11 cellular contexts compared by ENCODE assay signal in the genomic region with DNA sequence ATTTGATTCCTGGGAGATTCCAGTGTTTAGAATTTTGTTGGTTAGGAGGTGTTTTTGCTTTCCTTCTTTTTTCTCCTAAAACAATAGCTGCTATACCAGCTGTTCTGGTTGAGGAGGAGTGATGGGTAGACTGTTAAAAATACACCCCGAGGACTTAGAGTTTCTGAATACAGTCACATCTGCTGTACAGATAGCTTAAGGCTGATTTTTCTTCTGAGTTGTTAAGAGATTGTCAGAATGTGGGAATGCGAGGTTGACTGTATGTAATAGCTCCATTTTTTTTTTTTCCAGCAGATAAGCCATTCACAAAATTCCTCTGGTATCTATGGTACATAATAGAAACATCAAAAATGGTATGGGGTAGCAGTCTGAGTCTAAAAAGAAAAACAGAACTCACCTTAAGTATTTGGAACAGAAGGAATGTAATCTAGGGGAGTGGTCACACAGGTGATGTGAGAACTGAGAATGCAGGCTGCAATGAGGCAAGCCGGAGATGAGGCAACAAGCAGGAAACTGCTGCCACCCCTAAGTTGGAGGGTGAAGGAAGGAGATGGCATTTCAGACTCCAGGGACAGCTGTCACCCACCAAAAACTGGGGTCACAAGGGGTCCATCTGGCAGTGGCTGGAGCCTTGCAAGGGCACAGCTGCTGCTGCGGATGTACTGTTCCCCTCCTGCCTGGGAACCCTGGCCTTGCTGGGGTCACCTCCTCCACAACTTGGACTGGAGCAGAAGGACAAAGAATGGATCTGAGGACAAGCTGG. TPM values are rescaled to one million over a fixed set of nuclear protein-coding genes. Genes with fewer than 3 reads are reported as not detected.
DNase-seq lines count a peak whose midpoint lies in the region; ATAC-seq and TF ChIP-seq lines count a peak whose summit lies in the region.
"Had no signal": no experiment of that assay in that cellular context is flagged by ENCODE, and none has a peak within 500 bp of the region (broad histone marks: within the 10 kb centered on the region; RNA-seq: fewer than 3 reads in every experiment).

No MANE protein-coding gene starts in this region.

- ATAC-seq in Panc1 (no peak), HG03135 (IDR thresholded peaks at IDR 0.05; ENCODE audit: unreplicated experiment) (no peak)
- ATAC-seq in stimulated activated naive B cell treated with anti-CD40 and anti-IgM and Interleukin-4, amounts not matched to agents 10 μg/mL and 1 μg/mL and 100 μg/mL, for 72 hours (replicated peaks): no peak
- ATAC-seq: activated CD4-positive, CD25-positive, alpha-beta regulatory T cell treated with anti-CD3 and anti-CD28 coated beads, Interleukin-2, amount 50 U/mL, for 24 hours had no signal

- H3K9me3 ChIP-seq in Panc1 (ENCODE audit: control insufficient read depth, insufficient read depth, low read depth, low read length) (no peaks in the 10 kb centered on the region; the same call in 1 of the 2 replicates), ovary (no peaks in the 10 kb centered on the region)

- H3K27ac ChIP-seq in Panc1 (ENCODE audit: low read length) (peak overlapping the region; percentile 78; the same call in 1 of the 2 replicates), ovary (no peak overlapping the region)
- H3K27ac ChIP-seq: cardiac muscle cell had no signal

- H3K36me3 ChIP-seq in Panc1 (ENCODE audit: control insufficient read depth, insufficient read depth, low read length): no peaks in the 10 kb centered on the region
- no peaks in the 10 kb centered on the region for H3K36me3 ChIP-seq in ovary
- H3K36me3 ChIP-seq: cardiac muscle cell had no signal

- H3K27ac Mint-ChIP-seq in activated T-cell treated with anti-CD3 and anti-CD28 coated beads, Interleukin-2, amount 50 U/mL, for 24 hours: peak overlapping the region; percentile 53
- H3K27ac Mint-ChIP-seq in immature natural killer cell: peak overlapping the region; percentile 89 to 100 (median 94)
- H3K27ac Mint-ChIP-seq in stimulated activated naive B cell treated with anti-CD40 and anti-IgM and Interleukin-4, amounts not matched to agents 10 μg/mL and 1 μg/mL and 100 μg/mL, for 72 hours: peak overlapping the region; percentile 85

- intact Hi-C loops in Panc1 (cut with micrococcal nuclease; ENCODE audit: unreplicated experiment) (loop anchor here (10.0 kb wide), 1 partner anchor 88 kb away; no protein-coding TSS in a partner anchor), ovary (cut with DNase I) (loop anchor here in 2 of 4 donors (10.0 kb wide), 1 partner anchor 88 kb away; no protein-coding TSS in a partner anchor)

- H3K36me3 Mint-ChIP-seq in activated T-cell treated with anti-CD3 and anti-CD28 coated beads, Interleukin-2, amount 50 U/mL, for 24 hours (ENCODE audit: low read depth): peaks cover 62% of the 10 kb centered on the region
- H3K36me3 Mint-ChIP-seq in immature natural killer cell: peaks cover 0 to 13% (median 9%) of the 10 kb centered on the region in 3 donors
- H3K36me3 Mint-ChIP-seq in stimulated activated naive B cell treated with anti-CD40 and anti-IgM and Interleukin-4, amounts not matched to agents 10 μg/mL and 1 μg/mL and 100 μg/mL, for 72 hours: peaks cover 38 to 69% of the 10 kb centered on the region in 2 donors

- no peak for TF ChIP-seq EP300 in ovary (IDR thresholded peaks at IDR 0.05)

- H3K4me3 ChIP-seq in Panc1 (ENCODE audit: low read depth in 2 of 2, low read length in 2 of 2) (peak overlapping the region; percentile 83 to 87), ovary (no peak overlapping the region)
- H3K4me3 ChIP-seq: cardiac muscle cell had no signal

- no peak for DNase-seq in activated T-cell treated with anti-CD3 and anti-CD28 coated beads, Interleukin-2, amount 50 U/mL, for 24 hours
- no peak for DNase-seq in activated T-cell treated with anti-CD3 and anti-CD28 coated beads for 4 hours
- DNase-seq in Panc1 (ENCODE audit: low read depth, low spot score): no peak
- DNase-seq in immature natural killer cell: no peak
- DNase-seq in stimulated activated naive B cell treated with anti-CD40 and anti-IgM and Interleukin-4, amounts not matched to agents 10 μg/mL and 1 μg/mL and 100 μg/mL, for 72 hours: no peak
- DNase-seq in ovary: no peak
- no peak for DNase-seq in OCI-M1 (lab: John Stamatoyannopoulos, UW)
- DNase-seq: NCI-H774 had no signal

- in situ Hi-C loops in Panc1 (cut with HindIII; ENCODE audit: low pct_unique_long_range_greater_than_20kb, low sequenced_read_pairs): no loop called here

- H3K9me3 Mint-ChIP-seq in activated T-cell treated with anti-CD3 and anti-CD28 coated beads, Interleukin-2, amount 50 U/mL, for 24 hours: no peaks in the 10 kb centered on the region
- no peaks in the 10 kb centered on the region for H3K9me3 Mint-ChIP-seq in immature natural killer cell
- H3K9me3 Mint-ChIP-seq in stimulated activated naive B cell treated with anti-CD40 and anti-IgM and Interleukin-4, amounts not matched to agents 10 μg/mL and 1 μg/mL and 100 μg/mL, for 72 hours: no peaks in the 10 kb centered on the region

- no peak for TF ChIP-seq POLR2A in ovary (IDR thresholded peaks at IDR 0.05)

- H3K4me1 ChIP-seq in Panc1 (ENCODE audit: control insufficient read depth, insufficient read depth, low read length): peaks cover 36% of the 10 kb centered on the region
- H3K4me1 ChIP-seq in ovary (ENCODE audit: insufficient read depth): peaks cover 12% of the 10 kb centered on the region

- H3K4me1 Mint-ChIP-seq in activated T-cell treated with anti-CD3 and anti-CD28 coated beads, Interleukin-2, amount 50 U/mL, for 24 hours (ENCODE audit: low read depth): peaks cover 73% of the 10 kb centered on the region
- H3K4me1 Mint-ChIP-seq in immature natural killer cell: peaks cover 76 to 79% of the 10 kb centered on the region in 2 donors
- peaks cover 65 to 88% of the 10 kb centered on the region in 2 donors for H3K4me1 Mint-ChIP-seq in stimulated activated naive B cell treated with anti-CD40 and anti-IgM and Interleukin-4, amounts not matched to agents 10 μg/mL and 1 μg/mL and 100 μg/mL, for 72 hours

- H3K27me3 ChIP-seq in Panc1 (ENCODE audit: control insufficient read depth, insufficient read depth, low read length) (no peaks in the 10 kb centered on the region), ovary (no peaks in the 10 kb centered on the region)

- POLR2A ChIA-PET in Panc1 (lab: Charles Lee): interaction anchor here (0.6 to 0.9 kb wide), 2 partner anchors 11 to 154 kb away, joined by 3 read pairs; no protein-coding TSS in a partner anchor

- no TSS peak for BruUV-seq in Panc1 (replicated peaks; lab: Mats Ljungman, UMichigan)

- no peak for TF ChIP-seq CTCF in Panc1 (IDR thresholded peaks at IDR 0.05)
- TF ChIP-seq CTCF in ovary (IDR thresholded peaks at IDR 0.05): no peak

- H3K4me3 Mint-ChIP-seq in activated T-cell treated with anti-CD3 and anti-CD28 coated beads, Interleukin-2, amount 50 U/mL, for 24 hours: peak overlapping the region; percentile 87
- H3K4me3 Mint-ChIP-seq in immature natural killer cell: peak overlapping the region; percentile 90 to 95 (median 93)
- H3K4me3 Mint-ChIP-seq in stimulated activated naive B cell treated with anti-CD40 and anti-IgM and Interleukin-4, amounts not matched to agents 10 μg/mL and 1 μg/mL and 100 μg/mL, for 72 hours: peak overlapping the region; percentile 88 to 90

- H3K27me3 Mint-ChIP-seq in activated T-cell treated with anti-CD3 and anti-CD28 coated beads, Interleukin-2, amount 50 U/mL, for 24 hours: no peaks in the 10 kb centered on the region
- H3K27me3 Mint-ChIP-seq in immature natural killer cell (ENCODE audit: low read depth in 3 of 3): peaks cover 15 to 25% (median 19%) of the 10 kb centered on the region in 3 donors
- no peaks in the 10 kb centered on the region for H3K27me3 Mint-ChIP-seq in stimulated activated naive B cell treated with anti-CD40 and anti-IgM and Interleukin-4, amounts not matched to agents 10 μg/mL and 1 μg/mL and 100 μg/mL, for 72 hours

- 57 to 65% (median 64%) methylated on average over 4 of the region's 4 CpGs for WGBS in ovary, 3 donors

- CTCF ChIA-PET in Panc1 (lab: Charles Lee): no interaction called here

RNA-seq across cellular contexts. Expression of a gene that starts 2.4 kb away (rescaled TPM):
- 89.0 TPM for total RNA-seq in Panc1 (2021; ENCODE audit: unreplicated experiment)
- 80.5 TPM for polyA plus RNA-seq in Panc1 (2012; ENCODE audit: insufficient read length)
- 10 to 100 TPM; 15.9 to 60.6 (median 21.3) TPM for polyA plus RNA-seq in immature natural killer cell
- total RNA-seq in ovary: 10 to 100 TPM in 6 of 7 donors, 1 to 10 TPM in 1; 9.4 to 81.8 (median 39.5) TPM
- 10 to 100 TPM; 19.0 to 19.1 TPM for polyA plus RNA-seq in ovary

RNA-seq across cellular contexts. Expression of a gene that starts 49.1 kb away (rescaled TPM):
- total RNA-seq in Panc1 (2021; ENCODE audit: unreplicated experiment): not detected
- not detected for polyA plus RNA-seq in Panc1 (2012; ENCODE audit: insufficient read length)
- not detected for polyA plus RNA-seq in immature natural killer cell
- total RNA-seq in ovary: not detected
- not detected for polyA plus RNA-seq in ovary
- total RNA-seq: cardiac muscle cell had no signal
